1 cellular context compared by ENCODE assay signal in genomic region chr10:88541116-88541626, GRCh38.
A peak's percentile ranks its signal among the peaks of the same experiment; 100 is the strongest.
TF ChIP-seq lines count a peak whose summit lies in the region.

No MANE protein-coding gene starts in this region.

TF ChIP-seq in HEK293, 187 proteins besides CTCF, POLR2A, EP300 and RAD21 (continued from another document and continues in another):
- TF ChIP-seq SALL2 (tag by site-specific recombination; IDR thresholded peaks at IDR 0.05; ENCODE audit: borderline replicate concordance) = no peak
- peak; percentile 76; the same call in 1 of the 2 replicates for TF ChIP-seq OVOL3 (tag by site-specific recombination; IDR thresholded peaks at IDR 0.05)
- peak; percentile 87 for TF ChIP-seq WT1 (tag by site-specific recombination; IDR thresholded peaks at IDR 0.05)
- TF ChIP-seq PBX3 (CRISPR knock-in tag; IDR thresholded peaks at IDR 0.05) = no peak
- no peak for TF ChIP-seq ZNF426 (tag by site-specific recombination; IDR thresholded peaks at IDR 0.05)
- TF ChIP-seq GLIS1 (tag by site-specific recombination; IDR thresholded peaks at IDR 0.05) = no peak
- TF ChIP-seq ZNF223 (tag by site-specific recombination; IDR thresholded peaks at IDR 0.05) = no peak
- peak; percentile 94 for TF ChIP-seq ZNF843 (tag by site-specific recombination; IDR thresholded peaks at IDR 0.05)
- peak; percentile 82 for TF ChIP-seq OSR2 (tag by site-specific recombination; IDR thresholded peaks at IDR 0.05)
- no peak for TF ChIP-seq ZNF292 (tag by site-specific recombination; IDR thresholded peaks at IDR 0.05; ENCODE audit: borderline replicate concordance, low read depth)
- TF ChIP-seq ZNF140 (tag by site-specific recombination; IDR thresholded peaks at IDR 0.05) = no peak
- no peak for TF ChIP-seq ZNF248 (tag by site-specific recombination; IDR thresholded peaks at IDR 0.05)
- no peak for TF ChIP-seq ZNF398 (tag by site-specific recombination; IDR thresholded peaks at IDR 0.05)
- TF ChIP-seq BCL11B (tag by site-specific recombination; IDR thresholded peaks at IDR 0.05; ENCODE audit: low read depth) = peak; percentile 80; the same call in 1 of the 2 replicates
- 0 out of 2 replicates have a peak, but pooled peaks have one; percentile 36 for TF ChIP-seq KLF10 (tag by site-specific recombination; IDR thresholded peaks at IDR 0.05)
- 0 out of 2 replicates have a peak, but pooled peaks have one; percentile 60 for TF ChIP-seq ZNF626 (tag by site-specific recombination; IDR thresholded peaks at IDR 0.05)
- no peak for TF ChIP-seq PRDM1 (tag by site-specific recombination; IDR thresholded peaks at IDR 0.05)
- no peak for TF ChIP-seq EGR2 (tag by site-specific recombination; IDR thresholded peaks at IDR 0.05; ENCODE audit: low read depth)
- 0 out of 2 replicates have a peak, but pooled peaks have one; percentile 11 for TF ChIP-seq ZNF549 (tag by site-specific recombination; IDR thresholded peaks at IDR 0.05)
- TF ChIP-seq ZNF830 (tag by site-specific recombination; IDR thresholded peaks at IDR 0.05; ENCODE audit: low read depth) = no peak
- TF ChIP-seq ZSCAN4 (tag by site-specific recombination; IDR thresholded peaks at IDR 0.05) = no peak
- peak; percentile 77 for TF ChIP-seq KLF8 (tag by site-specific recombination; IDR thresholded peaks at IDR 0.05)
- no peak for TF ChIP-seq PRDM2 (tag by site-specific recombination; IDR thresholded peaks at IDR 0.05; ENCODE audit: borderline replicate concordance)
- TF ChIP-seq ZNF776 (tag by site-specific recombination; IDR thresholded peaks at IDR 0.05; ENCODE audit: borderline replicate concordance) = no peak
- peak; percentile 72 for TF ChIP-seq HIC1 (tag by site-specific recombination; IDR thresholded peaks at IDR 0.05)
- peak; percentile 44; the same call in 1 of the 2 replicates for TF ChIP-seq PRDM4 (tag by site-specific recombination; IDR thresholded peaks at IDR 0.05)
- TF ChIP-seq SP2 (tag by site-specific recombination; IDR thresholded peaks at IDR 0.05) = no peak
- TF ChIP-seq ZNF416 (tag by site-specific recombination; IDR thresholded peaks at IDR 0.05) = no peak
- no peak for TF ChIP-seq MEIS1 (CRISPR knock-in tag; IDR thresholded peaks at IDR 0.05; ENCODE audit: borderline replicate concordance)
- TF ChIP-seq ZNF624 (tag by site-specific recombination; IDR thresholded peaks at IDR 0.05) = no peak
- TF ChIP-seq PRDM6 (tag by site-specific recombination; IDR thresholded peaks at IDR 0.05) = peak; percentile 91
- peak; percentile 37; the same call in 1 of the 2 replicates for TF ChIP-seq ZNF629 (tag by site-specific recombination; IDR thresholded peaks at IDR 0.05)
- peak; percentile 77 for TF ChIP-seq IKZF3 (tag by site-specific recombination; IDR thresholded peaks at IDR 0.05)
- no peak for TF ChIP-seq ZNF362 (tag by site-specific recombination; IDR thresholded peaks at IDR 0.05)
- peak; percentile 46 for TF ChIP-seq ZNF580 (tag by site-specific recombination; IDR thresholded peaks at IDR 0.05)
- no peak for TF ChIP-seq ZNF529 (tag by site-specific recombination; IDR thresholded peaks at IDR 0.05; ENCODE audit: insufficient replicate concordance)
- TF ChIP-seq ZBTB44 (tag by site-specific recombination; IDR thresholded peaks at IDR 0.05) = peak; percentile 38; the same call in 1 of the 2 replicates
- no peak for TF ChIP-seq SCRT1 (tag by site-specific recombination; IDR thresholded peaks at IDR 0.05; ENCODE audit: borderline replicate concordance)
- TF ChIP-seq ZNF596 (tag by site-specific recombination; IDR thresholded peaks at IDR 0.05) = peak; percentile 66
- no peak for TF ChIP-seq ZNF175 (tag by site-specific recombination; IDR thresholded peaks at IDR 0.05)
- TF ChIP-seq ZBTB7A (tag by site-specific recombination; IDR thresholded peaks at IDR 0.05; ENCODE audit: low read depth) = no peak
- TF ChIP-seq ZEB2 (tag by site-specific recombination; IDR thresholded peaks at IDR 0.05) = 0 out of 2 replicates have a peak, but pooled peaks have one; percentile 11
- TF ChIP-seq ZFP37 (tag by site-specific recombination; IDR thresholded peaks at IDR 0.05) = no peak
